Comparison of ENCODE assay signal across 8 cellular contexts in genomic region chr2:184091456-184091855, GRCh38.
"Had no signal": no experiment of that assay in that cellular context is flagged by ENCODE, and none has a peak within 500 bp of the region (broad histone marks: within the 10 kb centered on the region; RNA-seq: fewer than 3 reads in every experiment).

No MANE protein-coding gene starts in this region.

- H3K4me2 ChIP-seq: GM23338, KMS-11 had no signal

- H3K9ac ChIP-seq: KMS-11 had no signal

- H3K4me3 ChIP-seq: GM23338 had no signal

- H3K9me3 Mint-ChIP-seq: GM23338 had no signal

- H3K27ac ChIP-seq: KMS-11 had no signal

- FAIRE-seq: H1, H54, HTR-8/SVneo had no signal

- H3K27ac Mint-ChIP-seq: GM23338, H9 had no signal

- ATAC-seq: GM23338 had no signal

- H3K4me3 Mint-ChIP-seq: GM23338, H9 had no signal

- DNase-seq: H9, HCEC 1CT, KBM-7 had no signal

- H2AFZ ChIP-seq: GM23338 had no signal
